13 cellular contexts compared by ENCODE assay signal in the genomic region with DNA sequence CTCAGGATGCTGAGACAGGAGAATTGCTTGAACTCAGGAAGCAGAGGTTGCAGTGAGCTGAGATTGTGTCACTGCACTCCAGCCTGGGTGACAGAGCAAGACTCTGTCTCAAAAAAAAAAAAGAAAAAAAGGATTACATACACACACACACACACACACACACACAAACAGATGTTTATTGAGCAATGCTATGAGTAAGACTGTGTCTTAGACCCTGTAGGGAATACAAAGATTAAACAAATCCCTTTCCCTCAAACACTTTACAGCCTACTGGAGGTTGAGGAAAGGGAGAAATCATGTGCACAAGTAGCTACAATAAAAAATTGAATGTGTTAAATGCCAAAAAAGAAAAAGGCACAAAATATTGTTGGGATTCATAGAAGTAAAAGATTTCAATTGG. TPM values are rescaled to one million over a fixed set of nuclear protein-coding genes. Genes with fewer than 3 reads are reported as not detected.
DNase-seq lines count a peak whose midpoint lies in the region; ATAC-seq and TF ChIP-seq lines count a peak whose summit lies in the region.
"Had no signal": no experiment of that assay in that cellular context is flagged by ENCODE, and none has a peak within 500 bp of the region (broad histone marks: within the 10 kb centered on the region; RNA-seq: fewer than 3 reads in every experiment).

No MANE protein-coding gene starts in this region.

- CTCF ChIA-PET in BJ (lab: Yijun Ruan, JAX) = no interaction called here

- H3K27ac ChIP-seq in hepatocyte = no peak overlapping the region

- no peak overlapping the region for H3K4me3 ChIP-seq in BJ (ENCODE audit: low read depth, low read length)
- H3K4me3 ChIP-seq in astrocyte of the spinal cord (ENCODE audit: low read depth, low read length) = no peak overlapping the region
- H3K4me3 ChIP-seq in hepatocyte = no peak overlapping the region
- H3K4me3 ChIP-seq: lung had no signal

- H3K27me3 ChIP-seq in BJ (ENCODE audit: control insufficient read depth, insufficient read depth, low read length) (no peaks in the 10 kb centered on the region), hepatocyte (no peaks in the 10 kb centered on the region)

- ATAC-seq in HG03520 (IDR thresholded peaks at IDR 0.05; ENCODE audit: unreplicated experiment) = no peak

- no peaks in the 10 kb centered on the region for H4K20me1 ChIP-seq in hepatocyte (ENCODE audit: insufficient read depth, poor library complexity, severe bottlenecking)

- H3K36me3 ChIP-seq in BJ (ENCODE audit: control insufficient read depth, insufficient read depth, low read length) = no peaks in the 10 kb centered on the region
- peaks cover 5% of the 10 kb centered on the region for H3K36me3 ChIP-seq in hepatocyte (replicated peaks; ENCODE audit: insufficient read depth, low read depth)

- DNase-seq in BJ (ENCODE audit: low read depth) (peak; percentile 28), HS-5 (ENCODE audit: low read depth) (peak; percentile 32), astrocyte of the spinal cord (ENCODE audit: low read depth, low spot score) (peak; percentile 10), hepatocyte (ENCODE audit: low spot score) (peak; percentile 23), NCI-H2171 (lab: John Stamatoyannopoulos, UW) (no peak), NCI-H446 (lab: John Stamatoyannopoulos, UW) (no peak), NCI-H1417 (lab: John Stamatoyannopoulos, UW) (no peak)
- DNase-seq: activated CD4-positive, alpha-beta T cell treated with anti-CD3 and anti-CD28 coated beads, Interleukin-2, amount 50 U/mL, for 4 hours; NCI-H146; NCI-H526; small intestine had no signal

- H3K9me3 ChIP-seq in hepatocyte (ENCODE audit: low read depth) = no peaks in the 10 kb centered on the region

- no peaks in the 10 kb centered on the region for H3K79me2 ChIP-seq in hepatocyte

- POLR2A ChIA-PET in BJ (lab: Charles Lee) = no interaction called here

- no peaks in the 10 kb centered on the region for H3K4me1 ChIP-seq in hepatocyte (ENCODE audit: insufficient read depth)

- TF ChIP-seq CTCF in BJ (IDR thresholded peaks at IDR 0.05; ENCODE audit: insufficient read depth, low read depth, low read length) (no peak), astrocyte of the spinal cord (IDR thresholded peaks at IDR 0.05; ENCODE audit: low read depth, low read length) (no peak), hepatocyte (IDR thresholded peaks at IDR 0.05; ENCODE audit: poor library complexity) (no peak)

- no peak overlapping the region for H2AFZ ChIP-seq in hepatocyte

- in situ Hi-C loops in astrocyte of the spinal cord (cut with HindIII; ENCODE audit: low sequenced_read_pairs) = no loop called here

- no peaks in the 10 kb centered on the region for H3K9me2 ChIP-seq in hepatocyte (replicated peaks; ENCODE audit: insufficient read depth)

- no peak overlapping the region for H3K4me2 ChIP-seq in hepatocyte

RNA-seq across cellular contexts. Expression of gene RPAP2, which starts 58.1 kb away (rescaled TPM):
- polyA plus RNA-seq in BJ (2011; rRNA removed) = 4.0 and 11.7 TPM in 2 replicates
- 2.3 and 6.0 TPM in 2 replicates for polyA minus RNA-seq in BJ (2011; rRNA and poly(A)+ RNA removed)
- 14.2 and 20.7 TPM in 2 replicates for total RNA-seq in hepatocyte
- 18.1 and 23.4 TPM in 2 replicates for polyA plus RNA-seq in hepatocyte

RNA-seq across cellular contexts. Expression of gene GLMN, which starts 58.2 kb away (rescaled TPM):
- polyA plus RNA-seq in BJ (2011; rRNA removed) = 1.3 and 3.5 TPM in 2 replicates
- polyA minus RNA-seq in BJ (2011; rRNA and poly(A)+ RNA removed) = 0.62 and 0.98 TPM in 2 replicates
- total RNA-seq in hepatocyte = 11.6 and 16.5 TPM in 2 replicates
- 10.0 and 14.5 TPM in 2 replicates for polyA plus RNA-seq in hepatocyte

Comparison
In these comparisons a context has a peak if more than half of its experiments do, and no peak if none do; other contexts are left out.
1. DNase-seq: peak in BJ (single experiment), HS-5 (single experiment), astrocyte of the spinal cord (single experiment) and hepatocyte (single experiment); none in NCI-H2171 (single experiment), NCI-H446 (0 of 2) and NCI-H1417 (0 of 3).